19 cellular contexts compared by ENCODE assay signal in genomic region chr22:30600925-30601324, GRCh38.
"Had no signal": no experiment of that assay in that cellular context is flagged by ENCODE, and none has a peak within 500 bp of the region (broad histone marks: within the 10 kb centered on the region; RNA-seq: fewer than 3 reads in every experiment).

No MANE protein-coding gene starts in this region.

- DNase-seq: activated CD8-positive, alpha-beta memory T cell treated with anti-CD3 and anti-CD28 coated beads for 24 hours; activated CD8-positive, alpha-beta memory T cell treated with anti-CD3 and anti-CD28 coated beads, Interleukin-2, amount 50 U/mL, for 48 hours; activated effector memory CD4-positive, alpha-beta T cell treated with Interleukin-2 at 50 U/mL for 16 hours; activated naive CD4-positive, alpha-beta T cell treated with anti-CD3 and anti-CD28 coated beads, Interleukin-2, amount 50 U/mL, for 16 hours; activated T-cell treated with anti-CD3 and anti-CD28 coated beads, Interleukin-2, amount 50 U/mL, for 48 hours; erythroblast; foreskin melanocyte; glutamatergic neuron; hippocampal formation; left cardiac atrium; nucleus accumbens; stimulated activated naive CD8-positive, alpha-beta T cell treated with anti-CD3 and anti-CD28 coated beads, Interleukin-15, Interleukin-2, amounts not matched to agents 100 U/mL and 50 U/mL, for 24 hours; substantia nigra; T1000; tibial artery had no signal

- ATAC-seq: activated CD4-positive, CD25-positive, alpha-beta regulatory T cell treated with anti-CD3 and anti-CD28 coated beads, Interleukin-2, amount 50 U/mL, for 24 hours; left cardiac atrium; natural killer cell treated with Interleukin-12 subunit alpha and Interleukin-12 subunit beta and Interleukin-15 and Interleukin-18, amount 100 ng/mL, for 72 hours; stimulated activated naive CD8-positive, alpha-beta T cell treated with anti-CD3 and anti-CD28 coated beads, Interleukin-15, Interleukin-2, amounts not matched to agents 100 U/mL and 50 U/mL, for 24 hours had no signal

- H3K27me3 ChIP-seq: ascending aorta had no signal

- H3K27ac ChIP-seq: ascending aorta, coronary artery, tibial artery had no signal

- H3K9me3 ChIP-seq: ascending aorta, tibial artery had no signal

- H3K36me3 ChIP-seq: ascending aorta, tibial artery had no signal

- H3K4me3 ChIP-seq: ascending aorta, coronary artery, tibial artery had no signal
